In genomic region chr15:37099321-37100108, GRCh38 we compare ENCODE assay signal across 8 cellular contexts. TPM values are rescaled to one million over a fixed set of nuclear protein-coding genes. Genes with fewer than 3 reads are reported as not detected.
DNase-seq lines count a peak whose midpoint lies in the region; ATAC-seq and TF ChIP-seq lines count a peak whose summit lies in the region.

No MANE protein-coding gene starts in this region.

- intact Hi-C loops in activated CD4-positive, alpha-beta T cell treated with anti-CD3 and anti-CD28 coated beads for 36 hours (cut with DNase I, micrococcal nuclease) = loop anchor here (2.0 to 10.0 kb wide), 3 partner anchors 517 to 1553 kb away; partner anchors contain the start of gene DPH6 (in 1 of the 2)

- POLR2A ChIA-PET in activated CD4-positive, alpha-beta T cell treated with anti-CD3 and anti-CD28 coated beads for 36 hours (lab: Charles Lee) = no interaction called here

- peak overlapping the region; percentile 80 for H3K4me3 Mint-ChIP-seq in activated CD4-positive, alpha-beta T cell treated with anti-CD3 and anti-CD28 coated beads for 36 hours

- H3K36me3 ChIP-seq in suprapubic skin = no peaks in the 10 kb centered on the region

- peaks cover 38% of the 10 kb centered on the region for H3K4me1 Mint-ChIP-seq in activated CD4-positive, alpha-beta T cell treated with anti-CD3 and anti-CD28 coated beads for 36 hours

- peak overlapping the region; percentile 74 for H3K4me3 ChIP-seq in NB4 (ENCODE audit: low read depth, low read length)
- H3K4me3 ChIP-seq in astrocyte of the cerebellum (ENCODE audit: low read depth, low read length) = peak overlapping the region; percentile 88
- H3K4me3 ChIP-seq in suprapubic skin = peak overlapping the region; percentile 76

- no peak for TF ChIP-seq POLR2A in NB4 (IDR thresholded peaks at IDR 0.05; ENCODE audit: extremely low read depth, insufficient read length)
- no peak for TF ChIP-seq POLR2A in suprapubic skin (IDR thresholded peaks at IDR 0.05)

- in situ Hi-C loops in astrocyte of the cerebellum (cut with HindIII; ENCODE audit: low sequenced_read_pairs) = loop anchor here (25.0 kb wide), 1 partner anchor 212 kb away; no protein-coding TSS in a partner anchor

- WGBS in suprapubic skin = 2% methylated on average over 21 of the region's 21 CpGs

- peak overlapping the region; percentile 92 for H3K27ac ChIP-seq in suprapubic skin

- ATAC-seq in activated CD4-positive, alpha-beta T cell treated with anti-CD3 and anti-CD28 coated beads for 36 hours = peak; percentile 4
- ATAC-seq in GM21528 (IDR thresholded peaks at IDR 0.05; ENCODE audit: low FRiP score, unreplicated experiment) = no peak

- CTCF ChIA-PET in activated CD4-positive, alpha-beta T cell treated with anti-CD3 and anti-CD28 coated beads for 36 hours (lab: Charles Lee) = no interaction called here

- peaks cover 6% of the 10 kb centered on the region for H3K36me3 Mint-ChIP-seq in activated CD4-positive, alpha-beta T cell treated with anti-CD3 and anti-CD28 coated beads for 36 hours (ENCODE audit: low read depth)

- H3K9me3 ChIP-seq in suprapubic skin = no peaks in the 10 kb centered on the region

- no peak for DNase-seq in activated CD4-positive, alpha-beta T cell treated with anti-CD3 and anti-CD28 coated beads for 36 hours
- no peak for DNase-seq in activated CD4-positive, alpha-beta T cell treated with anti-CD3 and anti-CD28 coated beads, Interleukin-2, amount 50 U/mL, for 4 hours
- DNase-seq in NB4 (ENCODE audit: low read depth) (peak; percentile 40), astrocyte of the cerebellum (ENCODE audit: low read depth) (no peak), kidney tubule cell (ENCODE audit: low spot score) (peak; percentile 41), suprapubic skin (ENCODE audit: low spot score in 2 of 2) (no peak)
- DNase-seq in effector CD4-positive, alpha-beta T cell = no peak

- peaks cover 21% of the 10 kb centered on the region for H3K27me3 ChIP-seq in suprapubic skin

- H3K9me3 Mint-ChIP-seq in activated CD4-positive, alpha-beta T cell treated with anti-CD3 and anti-CD28 coated beads for 36 hours (ENCODE audit: low read depth) = peaks cover 2% of the 10 kb centered on the region

- TF ChIP-seq CTCF in NB4 (IDR thresholded peaks at IDR 0.05; ENCODE audit: low read depth, low read length) (no peak), astrocyte of the cerebellum (IDR thresholded peaks at IDR 0.05; ENCODE audit: low read depth, low read length, missing control alignments) (no peak), suprapubic skin (IDR thresholded peaks at IDR 0.05) (no peak)

- H3K27ac Mint-ChIP-seq in activated CD4-positive, alpha-beta T cell treated with anti-CD3 and anti-CD28 coated beads for 36 hours = no peak overlapping the region

- H3K4me1 ChIP-seq in suprapubic skin = peaks cover 40% of the 10 kb centered on the region

- peaks cover 82% of the 10 kb centered on the region for H3K27me3 Mint-ChIP-seq in activated CD4-positive, alpha-beta T cell treated with anti-CD3 and anti-CD28 coated beads for 36 hours

- no peak for TF ChIP-seq EP300 in suprapubic skin (IDR thresholded peaks at IDR 0.05)

RNA-seq across cellular contexts. Expression of gene MEIS2, which starts 0.8 kb away (rescaled TPM):
- not detected for total RNA-seq in activated CD4-positive, alpha-beta T cell treated with anti-CD3 and anti-CD28 coated beads for 36 hours
- 10 to 100 TPM in 3 of 4 donors, 1 to 10 TPM in 1; 9.0 to 18.5 (median 16.3) TPM for total RNA-seq in suprapubic skin

Comparison
In these comparisons a context has a peak if more than half of its experiments do, and no peak if none do; other contexts are left out.
1. DNase-seq: peak in NB4 (single experiment) and kidney tubule cell (single experiment); none in activated CD4-positive, alpha-beta T cell treated with anti-CD3 and anti-CD28 coated beads for 36 hours (single experiment), activated CD4-positive, alpha-beta T cell treated with anti-CD3 and anti-CD28 coated beads, Interleukin-2, amount 50 U/mL, for 4 hours (0 of 2), astrocyte of the cerebellum (single experiment), suprapubic skin (0 of 2) and effector CD4-positive, alpha-beta T cell (single experiment).
2. RNA of gene MEIS2, which starts 0.8 kb away (total RNA-seq): 9.0 to 18.5 TPM in suprapubic skin; not detected in activated CD4-positive, alpha-beta T cell treated with anti-CD3 and anti-CD28 coated beads for 36 hours; every median in the first group is over 4 times any median in the second.
3. Peak in every context shown above with its lines, with median percentiles within 50 percentile points of each other: H3K4me3 ChIP-seq.